In genomic region chr17:60750645-60751044, GRCh38 we compare ENCODE assay signal across 21 cellular contexts.
"Had no signal": no experiment of that assay in that cellular context is flagged by ENCODE, and none has a peak within 500 bp of the region (broad histone marks: within the 10 kb centered on the region; RNA-seq: fewer than 3 reads in every experiment).

No MANE protein-coding gene starts in this region.

- DNase-seq: effector memory CD4-positive, alpha-beta T cell; gastrocnemius medialis; heart right ventricle; islet precursor cell; mammary epithelial cell; natural killer cell; nucleus accumbens; ovary; right cardiac atrium; small intestine; stimulated activated CD4-positive, alpha-beta T cell treated with anti-CD3 and anti-CD28 coated beads, Interleukin-12 subunit alpha, Interleukin-12 subunit beta, amount 100 ng/mL, for 4 hours; stimulated activated naive CD4-positive, alpha-beta T cell; stomach; thyroid gland; uterus had no signal

- H3K36me3 Mint-ChIP-seq: natural killer cell, type B pancreatic cell had no signal

- H3K27me3 Mint-ChIP-seq: progenitor cell of endocrine pancreas, type B pancreatic cell had no signal

- H3K9ac ChIP-seq: neural progenitor cell had no signal

- H3K27ac Mint-ChIP-seq: natural killer cell, neural progenitor cell, progenitor cell of endocrine pancreas, type B pancreatic cell had no signal

- H3K4me1 ChIP-seq: heart right ventricle, suprapubic skin, thyroid gland, uterus had no signal

- H3K4me3 Mint-ChIP-seq: natural killer cell, neural progenitor cell, type B pancreatic cell had no signal

- H2AFZ ChIP-seq: neural progenitor cell had no signal

- ATAC-seq: esophagus mucosa, gastrocnemius medialis, left lobe of liver, natural killer cell, right cardiac atrium had no signal

- H3K4me2 ChIP-seq: neural progenitor cell had no signal

- H3K4me3 ChIP-seq: gastrocnemius medialis, heart right ventricle, neural progenitor cell, ovary, stomach, suprapubic skin, thyroid gland, uterus had no signal

- H3K27me3 ChIP-seq: gastrocnemius medialis, heart right ventricle, neural progenitor cell, ovary, stomach, suprapubic skin, thyroid gland, uterus had no signal

- H3K27ac ChIP-seq: gastrocnemius medialis, heart right ventricle, neural progenitor cell, ovary, stomach, suprapubic skin, thyroid gland, uterus had no signal
